ENCODE assay signal across 19 cellular contexts in genomic region chr11:69520186-69520585, GRCh38. TPM values are rescaled to one million over a fixed set of nuclear protein-coding genes. Genes with fewer than 3 reads are reported as not detected.
"Had no signal": no experiment of that assay in that cellular context is flagged by ENCODE, and none has a peak within 500 bp of the region (broad histone marks: within the 10 kb centered on the region; RNA-seq: fewer than 3 reads in every experiment).

No MANE protein-coding gene starts in this region.

- H3K27ac ChIP-seq: neutrophil, transverse colon had no signal

- H3K4me3 ChIP-seq: transverse colon had no signal

- H3K36me3 ChIP-seq: neutrophil, transverse colon had no signal

- H3K4me3 Mint-ChIP-seq: dendritic cell treated with granulocyte-macrophage colony-stimulating factor and Interleukin-4, amounts not matched to agents 40 ng/mL and 50 ng/mL, for 4 days; memory B cell; naive thymus-derived CD8-positive, alpha-beta T cell; stimulated activated naive B cell treated with anti-CD40 and anti-IgM and Interleukin-4, amounts not matched to agents 10 μg/mL and 1 μg/mL and 100 μg/mL, for 72 hours had no signal

- H3K27me3 ChIP-seq: neutrophil, transverse colon had no signal

- H3K9me3 ChIP-seq: neutrophil, transverse colon had no signal

- H3K27ac Mint-ChIP-seq: dendritic cell treated with granulocyte-macrophage colony-stimulating factor and Interleukin-4, amounts not matched to agents 40 ng/mL and 50 ng/mL, for 4 days; memory B cell; naive thymus-derived CD8-positive, alpha-beta T cell; stimulated activated naive B cell treated with anti-CD40 and anti-IgM and Interleukin-4, amounts not matched to agents 10 μg/mL and 1 μg/mL and 100 μg/mL, for 72 hours had no signal

- H3K4me1 ChIP-seq: transverse colon had no signal

- DNase-seq: activated CD4-positive, CD25-positive, alpha-beta regulatory T cell treated with anti-CD3 and anti-CD28 coated beads, Interleukin-2, amount 50 U/mL, for 72 hours; activated naive CD4-positive, alpha-beta T cell treated with Interleukin-2 at 50 U/mL for 16 hours; cerebellar nuclear complex; effector memory CD4-positive, alpha-beta T cell; naive thymus-derived CD8-positive, alpha-beta T cell; stimulated activated CD4-positive, alpha-beta T cell treated with anti-CD3 and anti-CD28 coated beads, Interleukin-15, amount 100 ng/mL, for 24 hours; stimulated activated CD4-positive, alpha-beta T cell treated with anti-CD3 and anti-CD28 coated beads, Interleukin-4, amount 100 ng/mL, for 1 hour; stimulated activated naive B cell treated with anti-CD40 and anti-IgM and Interleukin-4, amounts not matched to agents 10 μg/mL and 1 μg/mL and 100 μg/mL, for 72 hours; T-helper 9 cell; transverse colon had no signal

- H3K27me3 Mint-ChIP-seq: memory B cell had no signal

RNA-seq across cellular contexts. Expression of gene LINC01488, which starts 38.7 kb away (rescaled TPM):
- total RNA-seq: activated CD8-positive, alpha-beta memory T cell treated with anti-CD3 and anti-CD28 coated beads for 36 hours; aorta; fibroblast of lung; mucosa of gallbladder; naive thymus-derived CD8-positive, alpha-beta T cell; renal cortical epithelial cell; skeletal muscle tissue; transverse colon had no signal
